ENCODE assay signal across 8 cellular contexts in the genomic region with DNA sequence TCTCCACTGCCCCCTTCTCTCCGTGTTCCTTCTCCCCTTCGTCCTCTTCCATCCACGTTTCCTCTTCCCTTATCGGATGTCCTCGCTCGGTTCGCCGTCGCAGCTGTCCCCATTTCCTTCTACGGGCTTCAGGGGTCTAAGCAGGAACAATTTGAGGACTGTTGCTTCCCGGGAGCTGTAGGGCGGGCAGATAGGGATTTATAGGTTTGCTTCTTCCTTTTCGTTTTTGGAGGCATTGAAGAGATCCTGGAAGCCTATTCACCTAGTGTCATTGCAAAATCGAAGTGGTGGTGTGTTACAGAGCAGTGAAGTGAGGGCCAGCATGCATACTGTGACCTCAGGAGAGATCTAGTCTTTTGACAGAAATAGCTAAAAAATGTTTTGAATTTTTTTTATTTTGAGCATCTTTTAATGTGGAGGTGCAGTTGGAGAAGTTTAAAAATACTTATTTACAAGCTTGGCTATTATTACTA. TPM values are rescaled to one million over a fixed set of nuclear protein-coding genes. Genes with fewer than 3 reads are reported as not detected.
DNase-seq lines count a peak whose midpoint lies in the region; ATAC-seq and TF ChIP-seq lines count a peak whose summit lies in the region.

No MANE protein-coding gene starts in this region.

- BruUV-seq in mammary epithelial cell (replicated peaks; lab: Mats Ljungman, UMichigan), result TSS peak; percentile 43

- H3K27ac ChIP-seq in mammary epithelial cell (ENCODE audit: insufficient read depth, low read depth, low read length), result peak overlapping the region; percentile 30
- H3K27ac ChIP-seq in suprapubic skin, result peak overlapping the region; percentile 89

- no peak for TF ChIP-seq POLR2A in suprapubic skin (IDR thresholded peaks at IDR 0.05)

- H3K4me2 ChIP-seq in mammary epithelial cell (ENCODE audit: insufficient read depth, low read depth, low read length), result peak overlapping the region; percentile 85

- H3K9me3 ChIP-seq in mammary epithelial cell (replicated peaks; ENCODE audit: insufficient read depth, low read length) (no peaks in the 10 kb centered on the region), suprapubic skin (no peaks in the 10 kb centered on the region)

- in situ Hi-C loops in mammary epithelial cell (cut with MboI; ENCODE audit: low sequenced_read_pairs in 2 of 2), result no loop called here

- H3K36me3 ChIP-seq in mammary epithelial cell (ENCODE audit: insufficient read depth, low read length) (peaks cover 3% of the 10 kb centered on the region), suprapubic skin (no peaks in the 10 kb centered on the region)

- peak; percentile 34 for ATAC-seq in left colon

- H4K20me1 ChIP-seq in mammary epithelial cell (ENCODE audit: insufficient read depth, low read length), result no peaks in the 10 kb centered on the region

- H3K79me2 ChIP-seq in mammary epithelial cell (ENCODE audit: insufficient read depth, low read length), result peaks cover 35% of the 10 kb centered on the region

- DNase-seq in NCI-H146 (lab: John Stamatoyannopoulos, UW) (peak; percentile 30), NCI-H146 treated with DMSO at 0.1 percent for 48 hours (lab: John Stamatoyannopoulos, UW; ENCODE audit: unreplicated experiment) (no peak), NCI-H69 (lab: John Stamatoyannopoulos, UW) (peak; percentile 28), mammary epithelial cell (peak; percentile 8), left colon (peak; percentile 35 to 37), suprapubic skin (ENCODE audit: low spot score in 2 of 2) (no peak)
- DNase-seq in stimulated activated CD4-positive, alpha-beta T cell treated with anti-CD3 and anti-CD28 coated beads, Interleukin-12 subunit alpha, Interleukin-12 subunit beta, amount 100 ng/mL, for 4 hours, result no peak
- no peak for DNase-seq in activated CD4-positive, CD25-positive, alpha-beta regulatory T cell treated with anti-CD3 and anti-CD28 coated beads, Interleukin-2, amount 50 U/mL, for 72 hours

- peak overlapping the region; percentile 72 to 84 (median 76) for H3K4me3 ChIP-seq in mammary epithelial cell (replicated peaks in 1 of 3; ENCODE audit: insufficient read depth in 1 of 3, low read depth in 2 of 3, low read length in 3 of 3)
- H3K4me3 ChIP-seq in suprapubic skin, result peak overlapping the region; percentile 77

- under 1% methylated on average over 11 of the region's 14 CpGs for WGBS in mammary epithelial cell (ENCODE audit: low coverage, missing lambda C conversion rate)
- under 1% methylated on average over 14 of the region's 14 CpGs for WGBS in suprapubic skin

- H3K4me1 ChIP-seq in mammary epithelial cell (ENCODE audit: insufficient read depth, low read length) (peaks cover 7% of the 10 kb centered on the region), suprapubic skin (peaks cover 28% of the 10 kb centered on the region)

- TF ChIP-seq CTCF in mammary epithelial cell (conservative IDR thresholded peaks at IDR 0.05 in 1 of 2, IDR thresholded peaks at IDR 0.05 in 1 of 2; ENCODE audit: extremely low read depth in 1 of 2, insufficient read depth in 1 of 2, low read depth in 1 of 2, low read length in 2 of 2) (no peak), suprapubic skin (IDR thresholded peaks at IDR 0.05) (no peak)

- intact Hi-C loops in mammary epithelial cell (cut with micrococcal nuclease) (loop anchor here (2.0 kb wide), 1 partner anchor 26 kb away; no protein-coding TSS in a partner anchor), left colon (cut with DNase I, micrococcal nuclease) (no loop called here)

- H3K27me3 ChIP-seq in mammary epithelial cell (ENCODE audit: insufficient read depth, low read length), result no peaks in the 10 kb centered on the region
- no peaks in the 10 kb centered on the region for H3K27me3 ChIP-seq in suprapubic skin

- H2AFZ ChIP-seq in mammary epithelial cell (ENCODE audit: low read depth, low read length), result peak overlapping the region; percentile 75

- H3K9ac ChIP-seq in mammary epithelial cell (ENCODE audit: insufficient read depth, low read length), result peak overlapping the region; percentile 66

- CTCF ChIA-PET in mammary epithelial cell (lab: Charles Lee; ENCODE audit: low non-redundant PET), result no interaction called here

- dilution Hi-C loops in mammary epithelial cell (cut with HindIII; ENCODE audit: low sequenced_read_pairs), result no loop called here

- TF ChIP-seq EP300 in suprapubic skin (IDR thresholded peaks at IDR 0.05), result no peak

RNA-seq across cellular contexts. Expression of a gene that starts 0.9 kb away (rescaled TPM):
- total RNA-seq in mammary epithelial cell (10 to 100 TPM; 18.8 to 42.0 TPM), left colon (10 to 100 TPM; 29.0 to 30.3 TPM), suprapubic skin (10 to 100 TPM; 27.5 to 38.5 (median 33.0) TPM)
- polyA plus RNA-seq in mammary epithelial cell, result 8.9 TPM
- 22.4 TPM for polyA minus RNA-seq in mammary epithelial cell

RNA-seq across cellular contexts. Expression of a gene that starts 29.0 kb away (rescaled TPM):
- total RNA-seq in mammary epithelial cell, result 10 to 100 TPM; 13.8 to 33.0 TPM
- 21.6 TPM for polyA plus RNA-seq in mammary epithelial cell
- polyA minus RNA-seq in mammary epithelial cell, result 32.1 TPM
- 10 to 100 TPM; 21.3 to 28.1 TPM for total RNA-seq in left colon
- total RNA-seq in suprapubic skin, result 10 to 100 TPM in 3 of 4 donors, 1 to 10 TPM in 1; 5.7 to 14.8 (median 12.7) TPM

Comparison
In these comparisons a context has a peak if more than half of its experiments do, and no peak if none do; other contexts are left out.
1. DNase-seq: peak in NCI-H146 (single experiment), NCI-H69 (single experiment), mammary epithelial cell (single experiment) and left colon (2 of 2); none in NCI-H146 treated with DMSO at 0.1 percent for 48 hours (single experiment), suprapubic skin (0 of 2), stimulated activated CD4-positive, alpha-beta T cell treated with anti-CD3 and anti-CD28 coated beads, Interleukin-12 subunit alpha, Interleukin-12 subunit beta, amount 100 ng/mL, for 4 hours (single experiment) and activated CD4-positive, CD25-positive, alpha-beta regulatory T cell treated with anti-CD3 and anti-CD28 coated beads, Interleukin-2, amount 50 U/mL, for 72 hours (single experiment).